8 cellular contexts compared by ENCODE assay signal in the genomic region with DNA sequence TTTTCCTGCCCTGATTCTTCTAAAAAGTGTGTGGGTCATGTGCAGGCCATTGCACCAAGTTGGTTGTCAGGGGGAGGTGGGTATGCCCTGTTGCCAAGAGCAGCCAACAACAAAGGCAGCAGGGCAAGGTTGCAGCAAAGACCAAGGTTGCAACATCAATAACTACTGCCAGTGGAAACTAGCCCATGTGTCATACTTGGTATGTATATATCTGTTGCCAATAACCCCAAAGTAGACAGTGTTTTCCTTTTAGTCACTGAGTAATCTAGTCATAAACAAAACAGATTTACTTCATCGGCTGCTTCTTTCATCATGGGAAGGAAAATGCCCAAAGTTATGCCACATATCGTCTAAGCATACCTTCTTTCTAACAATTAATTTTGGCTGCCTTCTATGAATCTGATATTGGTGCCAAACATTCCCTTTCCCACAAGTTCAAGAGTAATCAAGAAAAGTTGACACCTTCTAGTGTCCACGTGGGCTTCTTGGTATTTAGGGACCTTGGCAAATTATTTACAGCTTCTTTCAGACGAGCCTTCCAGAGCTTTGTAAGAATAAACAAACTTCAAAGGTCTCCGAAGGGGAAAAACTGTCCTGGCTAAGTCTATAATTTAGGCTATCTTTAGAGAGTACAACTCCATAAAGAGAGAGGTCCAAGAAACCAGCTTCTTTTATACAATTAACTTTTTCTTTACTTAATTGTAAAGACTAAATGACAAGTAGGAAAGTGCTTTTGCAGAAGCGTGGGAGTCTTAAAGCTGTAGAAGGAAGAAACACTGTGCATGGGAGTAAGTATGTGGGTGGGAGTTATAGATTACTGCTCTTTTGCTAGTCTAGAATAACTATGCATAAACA. TPM values are rescaled to one million over a fixed set of nuclear protein-coding genes. Genes with fewer than 3 reads are reported as not detected.
DNase-seq lines count a peak whose midpoint lies in the region; ATAC-seq and TF ChIP-seq lines count a peak whose summit lies in the region.

No MANE protein-coding gene starts in this region.

- H3K9me3 Mint-ChIP-seq in CD14-positive monocyte, result no peaks in the 10 kb centered on the region
- H3K9me3 Mint-ChIP-seq in type B pancreatic cell, result no peaks in the 10 kb centered on the region

- H3K36me3 Mint-ChIP-seq in CD14-positive monocyte (peaks cover 21 to 33% of the 10 kb centered on the region in 2 donors), type B pancreatic cell (no peaks in the 10 kb centered on the region)

- H3K27ac Mint-ChIP-seq in CD14-positive monocyte (peak overlapping the region; percentile 86 to 96 (median 94)), type B pancreatic cell (no peak overlapping the region)

- H3K4me1 Mint-ChIP-seq in CD14-positive monocyte (peaks cover 82% of the 10 kb centered on the region), type B pancreatic cell (ENCODE audit: unreplicated experiment) (peaks cover 24% of the 10 kb centered on the region)

- intact Hi-C loops in CD14-positive monocyte (cut with micrococcal nuclease), result no loop called here
- intact Hi-C loops in left colon (cut with DNase I, micrococcal nuclease), result no loop called here

- TF ChIP-seq CTCF in CD14-positive monocyte (IDR thresholded peaks at IDR 0.05) (no peak), type B pancreatic cell (conservative IDR thresholded peaks at IDR 0.05) (no peak)

- H3K4me3 Mint-ChIP-seq in CD14-positive monocyte (peak overlapping the region in 1 of 2 donors; percentile 40), type B pancreatic cell (no peak overlapping the region)

- H3K27me3 Mint-ChIP-seq in CD14-positive monocyte (ENCODE audit: low read depth in 3 of 3) (no peaks in the 10 kb centered on the region), type B pancreatic cell (no peaks in the 10 kb centered on the region)

- DNase-seq in CD14-positive monocyte (ENCODE audit: low spot score) (peak; percentile 96), RKO (ENCODE audit: low spot score) (peak; percentile 50), amniotic stem cell (lab: John Stamatoyannopoulos, UW) (peak; percentile 95), left colon (peak; percentile 18 to 64), type B pancreatic cell (ENCODE audit: extremely low spot score, unreplicated experiment) (no peak), NCI-H1930 (lab: John Stamatoyannopoulos, UW) (no peak)
- peak in 5 of 6 experiments; percentile 14 to 70 (median 45) for DNase-seq in stimulated activated naive CD4-positive, alpha-beta T cell (lab: John Stamatoyannopoulos, UW)

- peak; percentile 61 for ATAC-seq in HG02610 (IDR thresholded peaks at IDR 0.05; ENCODE audit: unreplicated experiment)
- ATAC-seq in left colon, result peak; percentile 84

RNA-seq across cellular contexts. Expression of a gene that starts 10.1 kb away (rescaled TPM):
- polyA plus RNA-seq in CD14-positive monocyte, result 100 to 1,000 TPM; 191 to 204 TPM
- total RNA-seq in left colon (100 to 1,000 TPM; 154 to 183 TPM), type B pancreatic cell (ENCODE audit: low replicate concordance) (61.2 and 69.4 TPM in 2 replicates)

Comparison
In these comparisons a context has a peak if more than half of its experiments do, and no peak if none do; other contexts are left out.
1. DNase-seq: peak in CD14-positive monocyte (single experiment), RKO (single experiment), amniotic stem cell (single experiment), left colon (2 of 2) and stimulated activated naive CD4-positive, alpha-beta T cell (5 of 6); none in type B pancreatic cell (single experiment) and NCI-H1930 (0 of 2).